Comparison of ENCODE assay signal across 8 cellular contexts in genomic region chr14:106691601-106692291, GRCh38.
DNase-seq lines count a peak whose midpoint lies in the region; ATAC-seq and TF ChIP-seq lines count a peak whose summit lies in the region.
"Had no signal": no experiment of that assay in that cellular context is flagged by ENCODE, and none has a peak within 500 bp of the region (broad histone marks: within the 10 kb centered on the region; RNA-seq: fewer than 3 reads in every experiment).

No MANE protein-coding gene starts in this region.

- H3K9me3 ChIP-seq in PC-3 (ENCODE audit: low read length), result 0 out of 2 replicates have a peak, but pooled peaks cover 5% of the 10 kb centered on the region
- no peaks in the 10 kb centered on the region for H3K9me3 ChIP-seq in ovary
- H3K9me3 ChIP-seq in gastrocnemius medialis, result no peaks in the 10 kb centered on the region

- H3K4me2 ChIP-seq in PC-3 (ENCODE audit: low read length), result no peak overlapping the region

- H3F3A ChIP-seq in PC-3 (ENCODE audit: low read length, unreplicated experiment), result no peaks in the 10 kb centered on the region

- no peaks in the 10 kb centered on the region for H3K36me3 Mint-ChIP-seq in activated naive CD4-positive, alpha-beta T cell treated with anti-CD3 and anti-CD28 coated beads, Interleukin-2, amount 10 ng/mL, durations not matched to agents 7 days and 5 days
- H3K36me3 Mint-ChIP-seq: brain had no signal

- TF ChIP-seq EP300 in ovary (IDR thresholded peaks at IDR 0.05), result no peak

- H3K9ac ChIP-seq in PC-3 (ENCODE audit: low read length), result no peak overlapping the region

- DNase-seq in PC-3 (no peak), ovary (peak in 4 of 5 donors; percentile 12 to 36 (median 19)), NCI-H1417 (lab: John Stamatoyannopoulos, UW) (no peak), gastrocnemius medialis (no peak)
- DNase-seq in activated naive CD4-positive, alpha-beta T cell treated with anti-CD3 and anti-CD28 coated beads, Interleukin-2, amount 10 ng/mL, durations not matched to agents 7 days and 5 days, result peak; percentile 75

- TF ChIP-seq CTCF in PC-3 (conservative IDR thresholded peaks at IDR 0.05; ENCODE audit: low read depth, low read length) (peak; percentile 39; the same call in 1 of the 2 replicates), ovary (IDR thresholded peaks at IDR 0.05) (no peak), gastrocnemius medialis (IDR thresholded peaks at IDR 0.05 in 4 of 5, conservative IDR thresholded peaks at IDR 0.05 in 1 of 5) (no peak)

- intact Hi-C loops in PC-3 (cut with micrococcal nuclease), result no loop called here
- intact Hi-C loops in ovary (cut with DNase I), result no loop called here
- intact Hi-C loops in gastrocnemius medialis (cut with DNase I; ENCODE audit: low total_unique reads), result no loop called here

- H3K79me2 ChIP-seq in PC-3 (ENCODE audit: low read length), result no peaks in the 10 kb centered on the region

- POLR2A ChIA-PET in PC-3 (lab: Charles Lee; ENCODE audit: unreplicated experiment), result no interaction called here

- no peaks in the 10 kb centered on the region for H3K9me2 ChIP-seq in PC-3 (replicated peaks; ENCODE audit: low read length)

- no peaks in the 10 kb centered on the region for H4K20me1 ChIP-seq in PC-3 (ENCODE audit: low read length)

- H3K27me3 Mint-ChIP-seq in activated naive CD4-positive, alpha-beta T cell treated with anti-CD3 and anti-CD28 coated beads, Interleukin-2, amount 10 ng/mL, durations not matched to agents 7 days and 5 days, result peaks cover 28% of the 10 kb centered on the region

- no peaks in the 10 kb centered on the region for H3K9me3 Mint-ChIP-seq in activated naive CD4-positive, alpha-beta T cell treated with anti-CD3 and anti-CD28 coated beads, Interleukin-2, amount 10 ng/mL, durations not matched to agents 7 days and 5 days

- TF ChIP-seq POLR2A in ovary (IDR thresholded peaks at IDR 0.05) (no peak), gastrocnemius medialis (IDR thresholded peaks at IDR 0.05) (no peak)

- no peak overlapping the region for H3K27ac Mint-ChIP-seq in activated naive CD4-positive, alpha-beta T cell treated with anti-CD3 and anti-CD28 coated beads, Interleukin-2, amount 10 ng/mL, durations not matched to agents 7 days and 5 days
- H3K27ac Mint-ChIP-seq: brain had no signal

- ATAC-seq in GM18520 (IDR thresholded peaks at IDR 0.05; ENCODE audit: unreplicated experiment) (peak; percentile 31), HG02610 (IDR thresholded peaks at IDR 0.05; ENCODE audit: unreplicated experiment) (peak; percentile 58), PC-3 (no peak), gastrocnemius medialis (no peak)

- no peak overlapping the region for H3K4me3 ChIP-seq in PC-3 (ENCODE audit: low read length)
- no peak overlapping the region for H3K4me3 ChIP-seq in ovary
- no peak overlapping the region for H3K4me3 ChIP-seq in gastrocnemius medialis

- peaks cover 14% of the 10 kb centered on the region for H3K4me1 Mint-ChIP-seq in activated naive CD4-positive, alpha-beta T cell treated with anti-CD3 and anti-CD28 coated beads, Interleukin-2, amount 10 ng/mL, durations not matched to agents 7 days and 5 days
- H3K4me1 Mint-ChIP-seq: brain had no signal

- CTCF ChIA-PET in PC-3 (lab: Charles Lee), result no interaction called here
- CTCF ChIA-PET in activated naive CD4-positive, alpha-beta T cell treated with anti-CD3 and anti-CD28 coated beads, Interleukin-2, amount 10 ng/mL, durations not matched to agents 7 days and 5 days (lab: Charles Lee), result interaction anchor here (0.6 to 2.9 kb wide), 22 partner anchors 13 to 401 kb away, joined by 3 to 23 read pairs (median 4); no protein-coding TSS in a partner anchor

- in situ Hi-C loops in gastrocnemius medialis (cut with MboI; ENCODE audit: low sequenced_read_pairs in 4 of 4), result no loop called here

- no peaks in the 10 kb centered on the region for H3K27me3 ChIP-seq in PC-3 (ENCODE audit: low read length)
- no peaks in the 10 kb centered on the region for H3K27me3 ChIP-seq in ovary
- no peaks in the 10 kb centered on the region for H3K27me3 ChIP-seq in gastrocnemius medialis

- H3K36me3 ChIP-seq in PC-3 (ENCODE audit: low read depth, low read length) (no peaks in the 10 kb centered on the region), ovary (no peaks in the 10 kb centered on the region), gastrocnemius medialis (no peaks in the 10 kb centered on the region)

- no peak overlapping the region for H3K4me3 Mint-ChIP-seq in activated naive CD4-positive, alpha-beta T cell treated with anti-CD3 and anti-CD28 coated beads, Interleukin-2, amount 10 ng/mL, durations not matched to agents 7 days and 5 days
- H3K4me3 Mint-ChIP-seq: brain had no signal

- H3K27ac ChIP-seq in PC-3 (ENCODE audit: low read length) (no peak overlapping the region), ovary (no peak overlapping the region), gastrocnemius medialis (no peak overlapping the region)

- H3K4me1 ChIP-seq in PC-3 (ENCODE audit: insufficient read depth, low read length), result no peaks in the 10 kb centered on the region
- H3K4me1 ChIP-seq in ovary (ENCODE audit: insufficient read depth), result no peaks in the 10 kb centered on the region
- no peaks in the 10 kb centered on the region for H3K4me1 ChIP-seq in gastrocnemius medialis

- no TSS peak for BruUV-seq in PC-3 (replicated peaks; lab: Mats Ljungman, UMichigan)

- no peak overlapping the region for H2AFZ ChIP-seq in PC-3 (ENCODE audit: low read length)

- WGBS in ovary, 3 donors, result 44 to 64% (median 59%) methylated on average over 10 to 13 of the region's 13 CpGs

Comparison
In these comparisons a context has a peak if more than half of its experiments do, and no peak if none do; other contexts are left out.
1. ATAC-seq: peak in GM18520 (single experiment) and HG02610 (single experiment); none in PC-3 (single experiment) and gastrocnemius medialis (0 of 2).
2. DNase-seq: peak in activated naive CD4-positive, alpha-beta T cell treated with anti-CD3 and anti-CD28 coated beads, Interleukin-2, amount 10 ng/mL, durations not matched to agents 7 days and 5 days (single experiment) and ovary (4 of 5); none in PC-3 (single experiment), NCI-H1417 (0 of 3) and gastrocnemius medialis (0 of 2).